ENCODE assay signal across 8 cellular contexts in genomic region chr9:133460405-133461175, GRCh38. TPM values are rescaled to one million over a fixed set of nuclear protein-coding genes. Genes with fewer than 3 reads are reported as not detected.
DNase-seq lines count a peak whose midpoint lies in the region; ATAC-seq and TF ChIP-seq lines count a peak whose summit lies in the region.

No MANE protein-coding gene starts in this region.

- H3K9me3 Mint-ChIP-seq in T-cell: no peaks in the 10 kb centered on the region

- no peak for DNase-seq in GM06990 (ENCODE audit: extremely low read depth, insufficient read length)
- DNase-seq in HuH-7.5 (ENCODE audit: low spot score): peak; percentile 97
- peak in 30 of 34 experiments; percentile 26 to 78 (median 59) for DNase-seq in T-cell
- peak; percentile 32 for DNase-seq in epithelial cell of esophagus (ENCODE audit: low read depth)
- no peak for DNase-seq in GM03348 (ENCODE audit: low spot score)
- DNase-seq in NCI-H1694 treated with DMSO at 0.1 percent for 48 hours (lab: John Stamatoyannopoulos, UW): no peak

- H3K9me3 ChIP-seq in muscle layer of duodenum (ENCODE audit: control insufficient read depth in 1 of 2, low read length in 2 of 2): no peaks in the 10 kb centered on the region

- H3K4me3 Mint-ChIP-seq in T-cell: peak overlapping the region; percentile 54 to 95 (median 71)

- peak overlapping the region; percentile 27 to 77 for H3K27ac Mint-ChIP-seq in T-cell

- no peaks in the 10 kb centered on the region for H3K36me3 Mint-ChIP-seq in T-cell

- H3K36me3 ChIP-seq in GM06990 (ENCODE audit: control insufficient read depth, insufficient read depth, low read length) (no peaks in the 10 kb centered on the region), muscle layer of duodenum (ENCODE audit: control insufficient read depth in 1 of 2, insufficient read depth in 2 of 2, low read length in 2 of 2) (peaks cover 0 to 10% of the 10 kb centered on the region in 2 donors)

- H3K27me3 ChIP-seq in GM06990 (replicated peaks; ENCODE audit: control insufficient read depth, insufficient read depth, low read length) (no peaks in the 10 kb centered on the region; the same call in 1 of the 2 replicates), muscle layer of duodenum (ENCODE audit: low read depth, low read length) (no peaks in the 10 kb centered on the region)

- H3K4me3 ChIP-seq in GM06990 (replicated peaks; ENCODE audit: low read depth, low read length): peak overlapping the region; percentile 66
- H3K4me3 ChIP-seq in epithelial cell of esophagus (ENCODE audit: low read length): peak overlapping the region; percentile 66
- peak overlapping the region; percentile 48 to 65 for H3K4me3 ChIP-seq in muscle layer of duodenum (ENCODE audit: low read depth in 1 of 2, low read length in 2 of 2)

- H3K4me1 Mint-ChIP-seq in T-cell: peaks cover 10 to 14% (median 11%) of the 10 kb centered on the region in 3 donors

- peak overlapping the region; percentile 57 for H3K27ac ChIP-seq in muscle layer of duodenum (ENCODE audit: low read length)

- ATAC-seq in GM21423 (IDR thresholded peaks at IDR 0.05; ENCODE audit: unreplicated experiment): peak; percentile 27
- peak in 3 of 4 experiments; percentile 1 to 27 (median 1) for ATAC-seq in T-cell (replicated peaks in 1 of 4)

- POLR2A ChIA-PET in T-cell (lab: Charles Lee): no interaction called here

- peaks cover 3 to 16% of the 10 kb centered on the region in 2 donors for H3K4me1 ChIP-seq in muscle layer of duodenum (ENCODE audit: control insufficient read depth in 1 of 2, insufficient read depth in 2 of 2, low read length in 2 of 2)

- no peaks in the 10 kb centered on the region for H3K27me3 Mint-ChIP-seq in T-cell

- TF ChIP-seq CTCF in GM06990 (IDR thresholded peaks at IDR 0.05; ENCODE audit: insufficient read depth, low read length, poor library complexity, severe bottlenecking) (no peak), epithelial cell of esophagus (IDR thresholded peaks at IDR 0.05; ENCODE audit: insufficient read depth, low read depth, low read length, missing control alignments) (no peak)

- CTCF ChIA-PET in T-cell (lab: Charles Lee): no interaction called here

RNA-seq across cellular contexts. Expression of gene CACFD1, which starts 0.8 kb away (rescaled TPM):
- 1 to 10 TPM; 2.6 to 5.2 (median 3.7) TPM for total RNA-seq in T-cell

RNA-seq across cellular contexts. Expression of gene SLC2A6, which starts 18.3 kb away (rescaled TPM):
- total RNA-seq in T-cell: 1 to 10 TPM; 3.6 to 6.1 (median 4.9) TPM

RNA-seq across cellular contexts. Expression of gene ADAMTS13, which starts 38.4 kb away (rescaled TPM):
- 1 to 10 TPM; 1.3 to 3.3 (median 2.4) TPM for total RNA-seq in T-cell

RNA-seq across cellular contexts. Expression of gene REXO4, which starts 42.8 kb away (rescaled TPM):
- 10 to 100 TPM; 23.6 to 44.5 (median 34.9) TPM for total RNA-seq in T-cell

Comparison
In these comparisons a context has a peak if more than half of its experiments do, and no peak if none do; other contexts are left out.
1. DNase-seq: peak in HuH-7.5 (single experiment), T-cell (30 of 34) and epithelial cell of esophagus (single experiment); none in GM06990 (single experiment), GM03348 (single experiment) and NCI-H1694 treated with DMSO at 0.1 percent for 48 hours (single experiment).
2. Peak in every context shown above with its lines, with median percentiles within 50 percentile points of each other: H3K4me3 ChIP-seq.